Comparison of ENCODE assay signal across 1 cellular context in genomic region chr22:38172489-38173155, GRCh38.
TF ChIP-seq lines count a peak whose summit lies in the region.

No MANE protein-coding gene starts in this region.

TF ChIP-seq in HepG2, 621 proteins besides CTCF, POLR2A, EP300 and RAD21 (continued from another document and continues in another):
- TF ChIP-seq ZBTB43 (CRISPR knock-in tag; conservative IDR thresholded peaks at IDR 0.05) (0 out of 2 replicates have a peak, but pooled peaks have one; percentile 26), MIXL1 (CRISPR knock-in tag; IDR thresholded peaks at IDR 0.05) (no peak), ZNF616 (CRISPR knock-in tag; IDR thresholded peaks at IDR 0.05; ENCODE audit: low read depth) (no peak), ZNF496 (CRISPR knock-in tag; IDR thresholded peaks at IDR 0.05; ENCODE audit: insufficient replicate concordance) (no peak), ATF1 (CRISPR knock-in tag; IDR thresholded peaks at IDR 0.05) (no peak), ZNF503 (CRISPR knock-in tag; IDR thresholded peaks at IDR 0.05) (no peak), ZNF878 (CRISPR knock-in tag; IDR thresholded peaks at IDR 0.05) (no peak), ZNF354B (CRISPR knock-in tag; IDR thresholded peaks at IDR 0.05) (no peak), JUNB (CRISPR knock-in tag; IDR thresholded peaks at IDR 0.05; ENCODE audit: borderline replicate concordance) (no peak), ZUFSP (CRISPR knock-in tag; IDR thresholded peaks at IDR 0.05; ENCODE audit: borderline replicate concordance) (no peak), ZNF652 (CRISPR knock-in tag; IDR thresholded peaks at IDR 0.05; ENCODE audit: borderline replicate concordance, low read depth) (no peak), SP1 (IDR thresholded peaks at IDR 0.05) (no peak), SP1 (CRISPR knock-in tag; IDR thresholded peaks at IDR 0.05) (no peak), KDM5A (IDR thresholded peaks at IDR 0.05; ENCODE audit: borderline replicate concordance, low read length) (no peak), E2F2 (CRISPR knock-in tag; IDR thresholded peaks at IDR 0.05; ENCODE audit: borderline replicate concordance) (no peak), ATF4 (CRISPR knock-in tag; IDR thresholded peaks at IDR 0.05) (peak in 1 of 2 experiments; percentile 85; a peak in 2 of 4 replicates), ZHX1 (CRISPR knock-in tag; IDR thresholded peaks at IDR 0.05; ENCODE audit: low read depth) (0 out of 2 replicates have a peak, but pooled peaks have one; percentile 37), RBM39 (IDR thresholded peaks at IDR 0.05; ENCODE audit: low read depth, low read length, poor library complexity, severe bottlenecking) (no peak), YY1 (IDR thresholded peaks at IDR 0.05; ENCODE audit: insufficient read depth, insufficient replicate concordance, low read depth, low read length) (peak; percentile 34), FOSL1 (CRISPR knock-in tag; IDR thresholded peaks at IDR 0.05; ENCODE audit: borderline replicate concordance) (no peak), MLLT10 (CRISPR knock-in tag; IDR thresholded peaks at IDR 0.05) (no peak), ELF3 (CRISPR knock-in tag; IDR thresholded peaks at IDR 0.05) (peak; percentile 70), KDM4B (CRISPR knock-in tag; IDR thresholded peaks at IDR 0.05) (no peak), PHF8 (CRISPR knock-in tag; IDR thresholded peaks at IDR 0.05) (no peak), GLI4 (CRISPR knock-in tag; IDR thresholded peaks at IDR 0.05; ENCODE audit: borderline replicate concordance) (no peak), E2F5 (CRISPR knock-in tag; conservative IDR thresholded peaks at IDR 0.05) (no peak), FOXK1 (CRISPR knock-in tag; IDR thresholded peaks at IDR 0.05; ENCODE audit: borderline replicate concordance, low read depth) (no peak), ZNF296 (CRISPR knock-in tag; conservative IDR thresholded peaks at IDR 0.05) (no peak), ZNF292 (CRISPR knock-in tag; IDR thresholded peaks at IDR 0.05; ENCODE audit: borderline replicate concordance, low read depth) (0 out of 2 replicates have a peak, but pooled peaks have one; percentile 44), NFIB (CRISPR knock-in tag; IDR thresholded peaks at IDR 0.05; ENCODE audit: borderline replicate concordance) (no peak), SKI (IDR thresholded peaks at IDR 0.05; ENCODE audit: partially characterized antibody) (no peak), ZNF24 (IDR thresholded peaks at IDR 0.05) (no peak), ZMYM2 (CRISPR knock-in tag; IDR thresholded peaks at IDR 0.05) (no peak), GABPB1 (CRISPR knock-in tag; IDR thresholded peaks at IDR 0.05) (peak; percentile 55; the same call in 1 of the 2 replicates), HNRNPL (IDR thresholded peaks at IDR 0.05; ENCODE audit: low read depth, low read length) (peak; percentile 87; the same call in 1 of the 2 replicates), ZNF574 (CRISPR knock-in tag; IDR thresholded peaks at IDR 0.05) (no peak), HNF1A (IDR thresholded peaks at IDR 0.05; ENCODE audit: low read depth) (no peak), HNF1A (CRISPR knock-in tag; IDR thresholded peaks at IDR 0.05; ENCODE audit: borderline replicate concordance) (no peak), PITX1 (CRISPR knock-in tag; IDR thresholded peaks at IDR 0.05) (no peak), USF2 (IDR thresholded peaks at IDR 0.05; ENCODE audit: low read depth, low read length) (no peak), USF2 (CRISPR knock-in tag; IDR thresholded peaks at IDR 0.05; ENCODE audit: borderline replicate concordance) (no peak), ZNF331 (CRISPR knock-in tag; IDR thresholded peaks at IDR 0.05) (no peak)
